1 cellular context compared by ENCODE assay signal in the genomic region with DNA sequence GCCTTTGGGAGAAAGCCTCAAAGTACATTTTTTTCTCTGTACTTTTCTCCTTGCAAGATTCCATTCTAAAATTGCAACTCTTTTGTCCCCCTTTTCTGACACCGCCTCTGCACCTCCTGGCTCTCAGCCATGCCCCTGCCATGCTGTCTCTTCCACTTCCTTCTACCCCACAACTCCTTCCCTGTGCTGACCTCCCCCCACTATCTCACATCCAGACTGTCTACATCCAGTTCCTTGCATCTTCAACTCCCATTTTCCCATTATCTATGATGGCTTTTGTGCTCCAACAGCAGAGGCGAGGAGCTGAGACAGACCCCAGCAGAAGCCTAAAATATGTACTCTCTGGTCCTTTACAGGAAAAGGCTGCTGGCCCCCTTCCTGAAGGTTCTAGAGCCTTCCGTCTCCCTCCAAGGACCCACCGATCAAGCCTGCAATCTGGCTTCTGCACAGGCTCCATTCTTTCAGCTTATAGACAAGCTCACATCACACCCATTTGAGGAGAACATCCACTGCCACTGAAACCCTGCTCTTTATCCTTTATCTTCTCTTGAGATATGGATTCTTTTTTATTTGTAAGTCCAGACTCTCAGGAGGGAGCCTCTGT.
TF ChIP-seq lines count a peak whose summit lies in the region.

No MANE protein-coding gene starts in this region.

TF ChIP-seq in endothelial cell of umbilical vein, 7 proteins besides CTCF, POLR2A, EP300 and RAD21 (continued from another document):
- no peak for TF ChIP-seq GATA2 (IDR thresholded peaks at IDR 0.05; ENCODE audit: insufficient read depth, insufficient read length, low read depth, low read length)
